12 cellular contexts compared by ENCODE assay signal in the genomic region with DNA sequence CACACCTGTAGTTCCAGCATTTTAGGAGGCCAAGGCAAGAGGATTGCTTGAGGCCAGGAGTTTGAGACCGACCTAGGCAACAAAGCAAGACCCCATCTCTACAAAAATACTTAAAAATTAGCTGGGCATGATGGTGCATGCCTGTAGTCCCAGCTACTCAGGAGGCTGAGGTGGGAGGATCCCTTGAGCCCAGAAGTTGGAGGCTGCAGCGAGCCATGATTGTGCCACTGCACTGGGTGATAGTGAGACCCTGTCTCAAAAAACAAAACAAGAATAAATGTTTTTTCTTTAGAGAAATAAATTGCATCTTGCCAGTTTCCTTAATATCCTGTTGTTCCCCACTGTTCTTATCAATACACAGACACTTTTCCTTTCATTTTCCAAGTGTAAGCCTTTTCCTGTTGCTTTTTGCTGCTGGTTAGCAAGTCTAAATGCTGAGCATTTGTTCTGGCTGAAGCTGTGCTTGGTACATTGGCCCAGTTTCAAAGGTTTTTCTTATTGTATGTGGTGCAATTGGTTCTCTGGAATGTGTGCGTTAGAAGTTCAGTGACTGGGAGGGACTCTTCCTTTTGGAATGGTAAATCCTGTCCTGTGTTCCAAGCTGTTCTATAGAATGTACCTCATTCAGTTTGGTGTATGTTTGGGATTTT.
DNase-seq lines count a peak whose midpoint lies in the region; ATAC-seq and TF ChIP-seq lines count a peak whose summit lies in the region.
"Had no signal": no experiment of that assay in that cellular context is flagged by ENCODE, and none has a peak within 500 bp of the region (broad histone marks: within the 10 kb centered on the region; RNA-seq: fewer than 3 reads in every experiment).

No MANE protein-coding gene starts in this region.

- H3K4me3 Mint-ChIP-seq in H9: no peak overlapping the region
- H3K4me3 Mint-ChIP-seq: activated B cell treated with CpG ODN at 0.5 μM for 24 hours had no signal

- H3K14ac ChIP-seq in H9 (ENCODE audit: insufficient read depth, low read length): no peak overlapping the region

- H3K9ac ChIP-seq in SK-N-SH (no peak overlapping the region), H9 (ENCODE audit: extremely low read depth, insufficient read length, low read length) (no peak overlapping the region)

- H3K36me3 Mint-ChIP-seq in H9 (ENCODE audit: insufficient read depth in 1 of 3, low read depth in 3 of 3): no peaks in the 10 kb centered on the region

- no peak overlapping the region for H3K18ac ChIP-seq in H9 (ENCODE audit: insufficient read length, low read depth, low read length)

- DNase-seq in AG04450 (ENCODE audit: low read depth, low spot score): peak; percentile 42
- no peak for DNase-seq in SK-N-SH
- DNase-seq in fibroblast of pulmonary artery (ENCODE audit: low read depth): peak; percentile 94
- no peak for DNase-seq in H9
- DNase-seq in stimulated activated CD4-positive, alpha-beta T cell treated with anti-CD3 and anti-CD28 coated beads, Interleukin-4, amount 100 ng/mL, for 24 hours: no peak
- no peak for DNase-seq in activated T-cell treated with anti-CD3 and anti-CD28 coated beads, Interleukin-2, amount 50 U/mL, for 1 hour
- DNase-seq: activated B cell treated with CpG ODN at 0.5 μM for 24 hours; NCI-H526 treated with DMSO at 0.1 percent for 48 hours; stimulated activated naive CD8-positive, alpha-beta T cell treated with anti-CD3 and anti-CD28 coated beads, Interleukin-15, Interleukin-2, amounts not matched to agents 100 U/mL and 50 U/mL, for 24 hours had no signal

- H4K8ac ChIP-seq in H9 (replicated peaks; ENCODE audit: insufficient read length, low read depth, low read length): no peak overlapping the region

- H3K9me3 ChIP-seq in AG04450 (ENCODE audit: control insufficient read depth, insufficient read depth, low read length): no peaks in the 10 kb centered on the region
- H3K9me3 ChIP-seq in SK-N-SH: no peaks in the 10 kb centered on the region
- H3K9me3 ChIP-seq in neutrophil: no peaks in the 10 kb centered on the region
- no peaks in the 10 kb centered on the region for H3K9me3 ChIP-seq in H9 (ENCODE audit: control insufficient read depth, low read depth, low read length)

- POLR2A ChIA-PET in AG04450 (lab: Yijun Ruan, JAX) (interaction anchor here (1.3 kb wide), 1 partner anchor 98 kb away, joined by 4 read pairs; the partner anchor contains the start of gene AFF1), SK-N-SH (lab: Yijun Ruan, JAX) (no interaction called here)

- no peak for TF ChIP-seq CTCF in AG04450 (IDR thresholded peaks at IDR 0.05; ENCODE audit: low read depth, low read length)
- no peak for TF ChIP-seq CTCF in SK-N-SH (IDR thresholded peaks at IDR 0.05)
- TF ChIP-seq CTCF in fibroblast of pulmonary artery (IDR thresholded peaks at IDR 0.05; ENCODE audit: low read length, missing control alignments): no peak
- no peak for TF ChIP-seq CTCF in neutrophil (IDR thresholded peaks at IDR 0.05)
- no peak for TF ChIP-seq CTCF in H9 (conservative IDR thresholded peaks at IDR 0.05)

- H3K4me3 ChIP-seq in AG04450 (ENCODE audit: low read depth, low read length) (no peak overlapping the region; the same call in 1 of the 2 replicates), SK-N-SH (ENCODE audit: low read depth in 2 of 2, low read length in 1 of 2) (peak overlapping the region in 1 of 2 experiments; percentile 25; a peak in 1 of 4 replicates), fibroblast of pulmonary artery (replicated peaks; ENCODE audit: low read depth, low read length) (peak overlapping the region; percentile 27), neutrophil (ENCODE audit: low read depth in 1 of 2, low read length in 1 of 2) (no peak overlapping the region)

- H2BK20ac ChIP-seq in H9 (ENCODE audit: low read depth, low read length, poor library complexity, severe bottlenecking): no peak overlapping the region

- no peak overlapping the region for H2BK5ac ChIP-seq in H9 (ENCODE audit: insufficient read length, low read length)

- WGBS in SK-N-SH (ENCODE audit: low lambda C conversion rate): 81% methylated on average over 3 of the region's 3 CpGs
- no CpG with 5 or more reads among the region's 3 CpGs for WGBS in H9 (ENCODE audit: extremely low coverage, insufficient read length, low lambda C conversion rate)

- H3K27ac Mint-ChIP-seq in H9: no peak overlapping the region
- H3K27ac Mint-ChIP-seq: activated B cell treated with CpG ODN at 0.5 μM for 24 hours had no signal

- H3K27me3 Mint-ChIP-seq in H9 (ENCODE audit: low read depth): no peaks in the 10 kb centered on the region
- H3K27me3 Mint-ChIP-seq: activated B cell treated with CpG ODN at 0.5 μM for 24 hours had no signal

- H4K20me1 ChIP-seq in SK-N-SH (ENCODE audit: insufficient read depth) (no peaks in the 10 kb centered on the region), H9 (ENCODE audit: control insufficient read depth, insufficient read depth, insufficient read length) (peaks cover 4% of the 10 kb centered on the region)

- H2BK15ac ChIP-seq in H9 (ENCODE audit: low read depth, low read length): no peak overlapping the region

- ATAC-seq in GM21423 (IDR thresholded peaks at IDR 0.05; ENCODE audit: unreplicated experiment): no peak
- ATAC-seq: stimulated activated naive CD8-positive, alpha-beta T cell treated with anti-CD3 and anti-CD28 coated beads, Interleukin-15, Interleukin-2, amounts not matched to agents 100 U/mL and 50 U/mL, for 24 hours had no signal

- H3K4me1 Mint-ChIP-seq in H9: peaks cover 42 to 46% of the 10 kb centered on the region in 2 experiments

- H3K79me2 ChIP-seq in SK-N-SH (ENCODE audit: insufficient read depth) (peaks cover 78% of the 10 kb centered on the region), H9 (ENCODE audit: insufficient read depth, low read length) (peaks cover 11% of the 10 kb centered on the region; the same call in 1 of the 2 replicates)

- CTCF ChIA-PET in AG04450 (lab: Charles Lee): interaction anchor here (1.0 kb wide), 1 partner anchor 110 kb away, joined by 3 read pairs; no protein-coding TSS in a partner anchor
- CTCF ChIA-PET in SK-N-SH (lab: Yijun Ruan, JAX): interaction anchor here (0.9 to 1.5 kb wide), 3 partner anchors 26 to 537 kb away, joined by 3 to 5 read pairs (median 3); no protein-coding TSS in a partner anchor

- no peak overlapping the region for H2BK12ac ChIP-seq in H9 (ENCODE audit: insufficient read length, low read depth, low read length)

- no peaks in the 10 kb centered on the region for H3F3A ChIP-seq in SK-N-SH (replicated peaks; ENCODE audit: insufficient read depth)

- no peak overlapping the region for H3K27ac ChIP-seq in AG04450 (ENCODE audit: low read depth, low read length)
- H3K27ac ChIP-seq in SK-N-SH (ENCODE audit: low read depth in 2 of 2, low read length in 1 of 2): peak overlapping the region; percentile 14 to 50; a peak in 3 of 4 replicates
- H3K27ac ChIP-seq in neutrophil: peak overlapping the region; percentile 30
- no peak overlapping the region for H3K27ac ChIP-seq in H9 (ENCODE audit: insufficient read length, low read depth, low read length)
- H3K27ac ChIP-seq: C4-2B had no signal

- no peak for TF ChIP-seq EP300 in SK-N-SH (IDR thresholded peaks at IDR 0.05; ENCODE audit: borderline replicate concordance in 1 of 2, low read depth in 1 of 2, low read length in 1 of 2)

- H3K9me2 ChIP-seq in SK-N-SH: no peaks in the 10 kb centered on the region

- H2AFZ ChIP-seq in SK-N-SH (ENCODE audit: low read depth): no peak overlapping the region
- H2AFZ ChIP-seq in H9 (ENCODE audit: low read length): no peak overlapping the region

- no peaks in the 10 kb centered on the region for H3K23me2 ChIP-seq in H9 (ENCODE audit: insufficient read length, low read depth, low read length, poor library complexity, severe bottlenecking)

- H3K9me3 Mint-ChIP-seq in H9: no peaks in the 10 kb centered on the region
- H3K9me3 Mint-ChIP-seq: activated B cell treated with CpG ODN at 0.5 μM for 24 hours had no signal

- no peak overlapping the region for H3T11ph ChIP-seq in H9 (ENCODE audit: low read length)

- H3K27me3 ChIP-seq in AG04450 (ENCODE audit: control insufficient read depth, insufficient read depth, low read length) (no peaks in the 10 kb centered on the region), SK-N-SH (ENCODE audit: insufficient read depth) (no peaks in the 10 kb centered on the region), neutrophil (no peaks in the 10 kb centered on the region), H9 (ENCODE audit: insufficient read depth, low read length) (no peaks in the 10 kb centered on the region)

- H3K36me3 ChIP-seq in SK-N-SH (replicated peaks in 1 of 2; ENCODE audit: control insufficient read depth in 1 of 2, insufficient read depth in 2 of 2, low read length in 1 of 2) (no peaks in the 10 kb centered on the region), neutrophil (no peaks in the 10 kb centered on the region)

- no peak overlapping the region for H3K23ac ChIP-seq in H9 (ENCODE audit: insufficient read length, low read depth, low read length)

- no peak overlapping the region for H2BK120ac ChIP-seq in H9 (ENCODE audit: low read depth, low read length, poor library complexity, severe bottlenecking)

- H3K4me1 ChIP-seq in SK-N-SH (ENCODE audit: control insufficient read depth in 1 of 2, insufficient read depth in 2 of 2, low read depth in 1 of 2, low read length in 1 of 2) (peaks cover 41 to 45% of the 10 kb centered on the region in 2 experiments; a peak in 3 of 4 replicates), neutrophil (ENCODE audit: control insufficient read depth in 1 of 2, insufficient read depth in 1 of 2, low read depth in 1 of 2, low read length in 1 of 2) (peaks cover 33 to 44% of the 10 kb centered on the region in 2 experiments), H9 (ENCODE audit: insufficient read depth, low read length) (peaks cover 8% of the 10 kb centered on the region; the same call in 1 of the 2 replicates)

- peak overlapping the region; percentile 71 for H3K4me2 ChIP-seq in SK-N-SH
- no peak overlapping the region for H3K4me2 ChIP-seq in H9 (ENCODE audit: insufficient read depth, insufficient read length, low read length)

- no peak overlapping the region for H4K91ac ChIP-seq in H9 (ENCODE audit: insufficient read length, low read depth, low read length)

- H3K56ac ChIP-seq in H9 (ENCODE audit: insufficient read length, low read depth, low read length): no peak overlapping the region

- H3K4ac ChIP-seq in H9 (ENCODE audit: low read depth, low read length): no peak overlapping the region

- peaks cover 6% of the 10 kb centered on the region for H3K79me1 ChIP-seq in H9 (ENCODE audit: insufficient read depth, low read depth, low read length, poor library complexity, severe bottlenecking)

- no peak overlapping the region for H4K5ac ChIP-seq in H9 (ENCODE audit: insufficient read length, low read depth, low read length)

- TF ChIP-seq RAD21 in SK-N-SH (IDR thresholded peaks at IDR 0.05; ENCODE audit: low read length): no peak

- no peak overlapping the region for H2AK5ac ChIP-seq in H9 (ENCODE audit: insufficient read length, low read length)

TF ChIP-seq in SK-N-SH, 30 proteins besides CTCF, POLR2A, EP300 and RAD21:
- no peak for TF ChIP-seq SMC3 (IDR thresholded peaks at IDR 0.05; ENCODE audit: low read depth, low read length)

Comparison
In these comparisons a context has a peak if more than half of its experiments do, and no peak if none do; other contexts are left out.
1. DNase-seq: peak in AG04450 (single experiment) and fibroblast of pulmonary artery (single experiment); none in SK-N-SH (single experiment), H9 (single experiment), stimulated activated CD4-positive, alpha-beta T cell treated with anti-CD3 and anti-CD28 coated beads, Interleukin-4, amount 100 ng/mL, for 24 hours (single experiment) and activated T-cell treated with anti-CD3 and anti-CD28 coated beads, Interleukin-2, amount 50 U/mL, for 1 hour (single experiment).
2. H3K27ac ChIP-seq: peak in SK-N-SH (2 of 2) and neutrophil (single experiment); none in AG04450 (single experiment) and H9 (single experiment).